10 cellular contexts compared by ENCODE assay signal in genomic region chr12:125185311-125185739, GRCh38. TPM values are rescaled to one million over a fixed set of nuclear protein-coding genes. Genes with fewer than 3 reads are reported as not detected.
DNase-seq lines count a peak whose midpoint lies in the region; ATAC-seq and TF ChIP-seq lines count a peak whose summit lies in the region.
"Had no signal": no experiment of that assay in that cellular context is flagged by ENCODE, and none has a peak within 500 bp of the region (broad histone marks: within the 10 kb centered on the region; RNA-seq: fewer than 3 reads in every experiment).

No MANE protein-coding gene starts in this region.

- H3K27ac Mint-ChIP-seq in chondrocyte (ENCODE audit: unreplicated experiment) (no peak overlapping the region), type B pancreatic cell (no peak overlapping the region)
- H3K27ac Mint-ChIP-seq in CD4-positive, alpha-beta T cell = no peak overlapping the region

- no peaks in the 10 kb centered on the region for H3K36me3 ChIP-seq in right atrium auricular region
- H3K36me3 ChIP-seq in colonic mucosa = no peaks in the 10 kb centered on the region

- no peak overlapping the region for H3K9ac ChIP-seq in colonic mucosa (ENCODE audit: low read depth in 2 of 2, low read length in 2 of 2)

- H3K4me1 Mint-ChIP-seq in chondrocyte (ENCODE audit: low read depth) (peaks cover 20% of the 10 kb centered on the region), type B pancreatic cell (ENCODE audit: unreplicated experiment) (peaks cover 11% of the 10 kb centered on the region)
- H3K4me1 Mint-ChIP-seq in CD4-positive, alpha-beta T cell (ENCODE audit: low read depth) = peaks cover 5% of the 10 kb centered on the region

- H3K4me1 ChIP-seq in right atrium auricular region = peaks cover 0 to 31% of the 10 kb centered on the region in 2 donors
- H3K4me1 ChIP-seq in colonic mucosa = peaks cover 4% of the 10 kb centered on the region

- ATAC-seq in Right ventricle myocardium inferior (peak; percentile 15), GM21515 (IDR thresholded peaks at IDR 0.05; ENCODE audit: unreplicated experiment) (no peak)
- ATAC-seq in CD4-positive, alpha-beta T cell (ENCODE audit: poor library complexity) = no peak

- H3K4me3 Mint-ChIP-seq in chondrocyte (ENCODE audit: unreplicated experiment) (peak overlapping the region; percentile 61), type B pancreatic cell (peak overlapping the region; percentile 75)
- no peak overlapping the region for H3K4me3 Mint-ChIP-seq in CD4-positive, alpha-beta T cell

- H3K36me3 Mint-ChIP-seq in chondrocyte (ENCODE audit: low read depth) (no peaks in the 10 kb centered on the region), type B pancreatic cell (no peaks in the 10 kb centered on the region)
- no peaks in the 10 kb centered on the region for H3K36me3 Mint-ChIP-seq in CD4-positive, alpha-beta T cell (ENCODE audit: low read depth)

- POLR2A ChIA-PET in CD4-positive, alpha-beta T cell (lab: Charles Lee) = no interaction called here

- CTCF ChIA-PET in CD4-positive, alpha-beta T cell (lab: Charles Lee) = no interaction called here

- TF ChIP-seq CTCF in right atrium auricular region (IDR thresholded peaks at IDR 0.05) (no peak), chondrocyte (IDR thresholded peaks at IDR 0.05) (no peak), type B pancreatic cell (conservative IDR thresholded peaks at IDR 0.05) (no peak), colonic mucosa (IDR thresholded peaks at IDR 0.05) (no peak)
- TF ChIP-seq CTCF in CD4-positive, alpha-beta T cell (IDR thresholded peaks at IDR 0.05) = no peak

- H3K4me3 ChIP-seq in right atrium auricular region (peak overlapping the region in 1 of 2 donors; percentile 49), colonic mucosa (no peak overlapping the region)

- H3K27me3 Mint-ChIP-seq in chondrocyte (ENCODE audit: low read depth) = peaks cover 50% of the 10 kb centered on the region
- H3K27me3 Mint-ChIP-seq in type B pancreatic cell = peaks cover 85% of the 10 kb centered on the region
- peaks cover 78% of the 10 kb centered on the region for H3K27me3 Mint-ChIP-seq in CD4-positive, alpha-beta T cell

- no peak overlapping the region for H3K27ac ChIP-seq in right atrium auricular region
- H3K27ac ChIP-seq in colonic mucosa = no peak overlapping the region
- no peak overlapping the region for H3K27ac ChIP-seq in CD4-positive, alpha-beta T cell (ENCODE audit: low read depth, low read length)
- H3K27ac ChIP-seq: skin epidermis had no signal

- H3K27me3 ChIP-seq in right atrium auricular region = peaks cover 4 to 15% of the 10 kb centered on the region in 2 donors
- peaks cover 55% of the 10 kb centered on the region for H3K27me3 ChIP-seq in colonic mucosa
- peaks cover 73% of the 10 kb centered on the region for H3K27me3 ChIP-seq in CD4-positive, alpha-beta T cell (ENCODE audit: control insufficient read depth, insufficient read depth, low read length)

- H3K9me3 Mint-ChIP-seq in chondrocyte (ENCODE audit: low read depth) (no peaks in the 10 kb centered on the region), type B pancreatic cell (no peaks in the 10 kb centered on the region)
- no peaks in the 10 kb centered on the region for H3K9me3 Mint-ChIP-seq in CD4-positive, alpha-beta T cell

- DNase-seq in Right ventricle myocardium inferior (ENCODE audit: missing footprints) (no peak), right atrium auricular region (ENCODE audit: low spot score) (no peak), chondrocyte (ENCODE audit: low spot score) (no peak), iPS-NIHi7 (ENCODE audit: extremely low spot score) (peak; percentile 51), type B pancreatic cell (ENCODE audit: extremely low spot score, unreplicated experiment) (no peak), colonic mucosa (no peak)
- DNase-seq in CD4-positive, alpha-beta T cell = no peak
- DNase-seq: NCI-H1092 treated with DMSO at 0.1 percent for 48 hours had no signal

- no peaks in the 10 kb centered on the region for H3K9me3 ChIP-seq in right atrium auricular region
- H3K9me3 ChIP-seq in colonic mucosa = no peaks in the 10 kb centered on the region
- H3K9me3 ChIP-seq in CD4-positive, alpha-beta T cell (ENCODE audit: control insufficient read depth, low read length) = no peaks in the 10 kb centered on the region

- intact Hi-C loops in Right ventricle myocardium inferior (cut with DNase I) (no loop called here), colonic mucosa (cut with DNase I) (loop anchor here (10.0 kb wide), 3 partner anchors 91 to 1699 kb away; no protein-coding TSS in a partner anchor)
- intact Hi-C loops in CD4-positive, alpha-beta T cell (cut with DNase I, micrococcal nuclease) = no loop called here

RNA-seq across cellular contexts. Expression of gene TMEM132B, which starts 0.9 kb away (rescaled TPM):
- 6.8 TPM for total RNA-seq in Right ventricle myocardium inferior
- 1 to 10 TPM; 1.3 to 2.3 TPM for total RNA-seq in right atrium auricular region
- 3.2 to 4.2 TPM (median 3.6 TPM) in 3 replicates for total RNA-seq in chondrocyte
- total RNA-seq in type B pancreatic cell (ENCODE audit: low replicate concordance) = 14.1 and 25.4 TPM in 2 replicates
- total RNA-seq in colonic mucosa = 1 to 10 TPM in 1 of 2 donors, under 1 TPM in 1; 0.57 to 1.2 TPM
- not detected for total RNA-seq in CD4-positive, alpha-beta T cell
